Comparison of ENCODE assay signal across 29 cellular contexts in genomic region chr3:31600435-31600834, GRCh38.
"Had no signal": no experiment of that assay in that cellular context is flagged by ENCODE, and none has a peak within 500 bp of the region (broad histone marks: within the 10 kb centered on the region; RNA-seq: fewer than 3 reads in every experiment).

No MANE protein-coding gene starts in this region.

- H3K27ac ChIP-seq: adrenal gland, ascending aorta, brain microvascular endothelial cell, coronary artery, dorsolateral prefrontal cortex, WERI-Rb-1 had no signal

- H3K9me3 ChIP-seq: adrenal gland, ascending aorta had no signal

- DNase-seq: activated B cell treated with CpG ODN at 0.5 μM for 24 hours; activated CD4-positive, alpha-beta T cell treated with anti-CD3 and anti-CD28 coated beads for 48 hours; activated CD4-positive, alpha-beta T cell treated with anti-CD3 and anti-CD28 coated beads, Interleukin-2, amount 50 U/mL, for 1 hour; activated CD4-positive, alpha-beta T cell treated with anti-CD3 and anti-CD28 coated beads, Interleukin-2, amount 50 U/mL, for 48 hours; activated CD8-positive, alpha-beta memory T cell treated with anti-CD3 and anti-CD28 coated beads, Interleukin-2, amount 50 U/mL, for 48 hours; activated gamma-delta T cell; activated naive CD4-positive, alpha-beta T cell; activated naive CD4-positive, alpha-beta T cell treated with anti-CD3 and anti-CD28 coated beads, Interleukin-2, amount 10 ng/mL, durations not matched to agents 7 days and 5 days; activated T-cell treated with anti-CD3 and anti-CD28 coated beads for 4 hours; activated T-cell treated with anti-CD3 and anti-CD28 coated beads, Interleukin-2, amount 50 U/mL, for 24 hours; activated T-cell treated with anti-CD3 and anti-CD28 coated beads, Interleukin-2, amount 50 U/mL, for 72 hours; adrenal gland; brain microvascular endothelial cell; dorsolateral prefrontal cortex; effector memory CD4-positive, alpha-beta T cell; endodermal cell; foreskin fibroblast; head of caudate nucleus; T-helper 1 cell; T-helper 17 cell; T1000; WERI-Rb-1 had no signal

- H3K36me3 ChIP-seq: adrenal gland, brain microvascular endothelial cell had no signal

- FAIRE-seq: bronchial epithelial cell, frontal cortex had no signal

- H3K4me1 ChIP-seq: ascending aorta had no signal

- H3K4me3 ChIP-seq: adrenal gland, ascending aorta, coronary artery, dorsolateral prefrontal cortex had no signal

- H3K27me3 ChIP-seq: adrenal gland, ascending aorta, brain microvascular endothelial cell, dorsolateral prefrontal cortex had no signal

- ATAC-seq: activated CD4-positive, CD25-positive, alpha-beta regulatory T cell treated with anti-CD3 and anti-CD28 coated beads, Interleukin-2, amount 50 U/mL, for 24 hours; activated naive CD4-positive, alpha-beta T cell treated with anti-CD3 and anti-CD28 coated beads, Interleukin-2, amount 50 U/mL, for 72 hours; activated T-cell treated with anti-CD3 and anti-CD28 coated beads, Interleukin-2, amount 50 U/mL, for 72 hours; esophagus mucosa; T-helper 17 cell had no signal
